In the genomic region with DNA sequence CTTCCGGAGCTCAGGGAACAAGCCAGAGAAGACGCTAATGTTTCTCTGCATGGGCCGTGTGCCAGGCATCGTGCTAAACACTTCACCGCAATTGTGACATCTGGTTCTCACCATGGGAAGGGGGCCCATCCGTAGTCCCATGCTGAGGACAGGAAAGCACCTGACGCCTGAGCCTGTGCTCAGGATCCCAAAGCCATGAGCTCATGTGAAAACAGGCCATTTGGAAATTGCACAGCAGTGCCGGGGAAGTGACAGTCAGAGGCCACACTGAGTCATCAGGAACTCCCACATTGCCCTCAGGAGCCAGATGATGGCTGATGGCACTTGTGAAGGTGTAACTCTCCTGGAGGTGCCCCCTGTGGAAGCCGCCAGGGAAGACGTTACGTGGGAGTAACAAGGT, we compare ENCODE assay signal across 1 cellular context.
TF ChIP-seq lines count a peak whose summit lies in the region.

No MANE protein-coding gene starts in this region.

TF ChIP-seq in SK-N-SH treated with all-trans-retinoic acid at 6 μM for 48 hours, 23 proteins besides CTCF, POLR2A, EP300 and RAD21 (continued from another document):
- TF ChIP-seq, protein P1, sequence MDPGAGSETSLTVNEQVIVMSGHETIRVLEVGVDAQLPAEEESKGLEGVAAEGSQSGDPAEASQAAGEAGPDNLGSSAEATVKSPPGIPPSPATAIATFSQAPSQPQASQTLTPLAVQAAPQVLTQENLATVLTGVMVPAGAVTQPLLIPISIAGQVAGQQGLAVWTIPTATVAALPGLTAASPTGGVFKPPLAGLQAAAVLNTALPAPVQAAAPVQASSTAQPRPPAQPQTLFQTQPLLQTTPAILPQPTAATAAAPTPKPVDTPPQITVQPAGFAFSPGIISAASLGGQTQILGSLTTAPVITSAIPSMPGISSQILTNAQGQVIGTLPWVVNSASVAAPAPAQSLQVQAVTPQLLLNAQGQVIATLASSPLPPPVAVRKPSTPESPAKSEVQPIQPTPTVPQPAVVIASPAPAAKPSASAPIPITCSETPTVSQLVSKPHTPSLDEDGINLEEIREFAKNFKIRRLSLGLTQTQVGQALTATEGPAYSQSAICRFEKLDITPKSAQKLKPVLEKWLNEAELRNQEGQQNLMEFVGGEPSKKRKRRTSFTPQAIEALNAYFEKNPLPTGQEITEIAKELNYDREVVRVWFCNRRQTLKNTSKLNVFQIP (CRISPR knock-in tag; IDR thresholded peaks at IDR 0.05; ENCODE audit: borderline replicate concordance, low read depth), result no peak
- TF ChIP-seq GLIS3 (CRISPR knock-in tag; IDR thresholded peaks at IDR 0.05) (no peak), RARB (CRISPR knock-in tag; IDR thresholded peaks at IDR 0.05) (no peak)
